Comparison of ENCODE assay signal across 22 cellular contexts in genomic region chr9:33463151-33463550, GRCh38. TPM values are rescaled to one million over a fixed set of nuclear protein-coding genes. Genes with fewer than 3 reads are reported as not detected.
"Had no signal": no experiment of that assay in that cellular context is flagged by ENCODE, and none has a peak within 500 bp of the region (broad histone marks: within the 10 kb centered on the region; RNA-seq: fewer than 3 reads in every experiment).

No MANE protein-coding gene starts in this region.

- H3K4me3 Mint-ChIP-seq: mesothelial cell of epicardium; naive thymus-derived CD4-positive, alpha-beta T cell; nephron; neural progenitor cell; stimulated activated naive CD8-positive, alpha-beta T cell treated with anti-CD3 and anti-CD28 coated beads, Interleukin-15, amount 100 ng/mL, for 72 hours had no signal

- H3K27me3 Mint-ChIP-seq: naive thymus-derived CD4-positive, alpha-beta T cell; progenitor cell of endocrine pancreas; stimulated activated naive CD8-positive, alpha-beta T cell treated with anti-CD3 and anti-CD28 coated beads, Interleukin-15, amount 100 ng/mL, for 72 hours had no signal

- FAIRE-seq: endothelial cell of umbilical vein, frontal cortex, keratinocyte, small intestine had no signal

- ATAC-seq: left ventricle myocardium superior; naive thymus-derived CD4-positive, alpha-beta T cell; right lobe of liver; stimulated activated naive CD8-positive, alpha-beta T cell treated with anti-CD3 and anti-CD28 coated beads, Interleukin-15, amount 100 ng/mL, for 72 hours; upper lobe of right lung had no signal

- H3K27ac Mint-ChIP-seq: mesothelial cell of epicardium; nephron; neural progenitor cell; progenitor cell of endocrine pancreas; stimulated activated naive CD8-positive, alpha-beta T cell treated with anti-CD3 and anti-CD28 coated beads, Interleukin-15, amount 100 ng/mL, for 72 hours had no signal

- DNase-seq: dermis blood vessel endothelial cell; effector memory CD4-positive, alpha-beta T cell; left ventricle myocardium superior; mesenchymal stem cell; naive thymus-derived CD4-positive, alpha-beta T cell; right lobe of liver; small intestine; stimulated activated CD4-positive, alpha-beta T cell treated with anti-CD3 and anti-CD28 coated beads, Interleukin-15, amount 100 ng/mL, for 24 hours; stimulated activated CD4-positive, alpha-beta T cell treated with anti-CD3 and anti-CD28 coated beads, Interleukin-2, amount 100 ng/mL, for 48 hours; stimulated activated naive CD4-positive, alpha-beta T cell; stimulated activated naive CD8-positive, alpha-beta T cell treated with anti-CD3 and anti-CD28 coated beads, Interleukin-15, amount 100 ng/mL, for 72 hours; transverse colon; upper lobe of right lung; uterus had no signal

- H3K9me3 ChIP-seq: right lobe of liver, suprapubic skin, transverse colon, upper lobe of right lung, uterus had no signal

- H3K4me1 Mint-ChIP-seq: nephron, neural progenitor cell had no signal

- H3K9me3 Mint-ChIP-seq: mesothelial cell of epicardium; naive thymus-derived CD4-positive, alpha-beta T cell; nephron; neural progenitor cell; stimulated activated naive CD8-positive, alpha-beta T cell treated with anti-CD3 and anti-CD28 coated beads, Interleukin-15, amount 100 ng/mL, for 72 hours had no signal

RNA-seq across cellular contexts. Expression of gene AQP3, which starts 15.8 kb away (rescaled TPM):
- total RNA-seq: frontal cortex had no signal
